24 cellular contexts compared by ENCODE assay signal in the genomic region with DNA sequence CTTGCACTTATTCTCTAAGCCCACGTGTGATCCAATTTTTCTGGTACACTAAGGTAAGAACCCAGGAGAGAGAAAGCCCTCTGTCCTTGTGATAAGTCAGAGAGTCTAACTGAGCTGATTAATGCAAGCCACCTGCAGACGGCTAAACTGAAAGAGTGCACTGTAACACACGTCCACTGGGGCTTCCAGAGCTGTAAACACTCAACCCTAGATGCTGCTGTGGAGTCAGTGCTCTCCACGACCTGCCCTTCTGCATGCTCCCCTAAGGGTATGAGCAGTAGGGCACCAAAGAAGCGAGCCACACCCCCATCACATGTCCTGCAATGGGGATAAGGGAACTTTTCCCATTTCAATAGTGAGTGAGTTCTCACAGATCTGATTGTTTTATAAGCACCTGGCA. TPM values are rescaled to one million over a fixed set of nuclear protein-coding genes. Genes with fewer than 3 reads are reported as not detected.
A peak's percentile ranks its signal among the peaks of the same experiment; 100 is the strongest.
DNase-seq lines count a peak whose midpoint lies in the region; ATAC-seq and TF ChIP-seq lines count a peak whose summit lies in the region.
"Had no signal": no experiment of that assay in that cellular context is flagged by ENCODE, and none has a peak within 500 bp of the region (broad histone marks: within the 10 kb centered on the region; RNA-seq: fewer than 3 reads in every experiment).

No MANE protein-coding gene starts in this region.

- H3K27ac ChIP-seq in OCI-LY7 (ENCODE audit: low read depth, low read length, poor library complexity, severe bottlenecking): no peak overlapping the region
- H3K27ac ChIP-seq in psoas muscle: peak overlapping the region; percentile 38
- H3K27ac ChIP-seq: A549; BLaER1 treated with 17β-estradiol and CSF1 and Interleukin-3, amounts not matched to agents 10 nM and 100 nM; Peyer's patch had no signal

- H3K4me1 ChIP-seq in OCI-LY7 (ENCODE audit: insufficient read depth, low read length, poor library complexity, severe bottlenecking) (peaks cover 3% of the 10 kb centered on the region), psoas muscle (peaks cover 8% of the 10 kb centered on the region)
- H3K4me1 ChIP-seq: A549; BLaER1 treated with 17β-estradiol and CSF1 and Interleukin-3, amounts not matched to agents 10 nM and 100 nM; Peyer's patch had no signal

- no peak for TF ChIP-seq CTCF in activated CD8-positive, alpha-beta T cell treated with anti-CD3 and anti-CD28 coated beads for 36 hours (IDR thresholded peaks at IDR 0.05)
- TF ChIP-seq CTCF in OCI-LY7 (conservative IDR thresholded peaks at IDR 0.05; ENCODE audit: low read length): no peak
- no peak for TF ChIP-seq CTCF in psoas muscle (IDR thresholded peaks at IDR 0.05)

- ATAC-seq in activated CD8-positive, alpha-beta T cell treated with anti-CD3 and anti-CD28 coated beads, Interleukin-2, amount 10 ng/mL, durations not matched to agents 7 days and 5 days: no peak
- ATAC-seq in activated CD8-positive, alpha-beta T cell treated with anti-CD3 and anti-CD28 coated beads for 36 hours: no peak
- ATAC-seq in HG02798 (IDR thresholded peaks at IDR 0.05; ENCODE audit: poor library complexity, unreplicated experiment) (peak; percentile 35), psoas muscle (peak in 2 of 4 donors; percentile 18 to 34), HG02884 (IDR thresholded peaks at IDR 0.05; ENCODE audit: unreplicated experiment) (no peak)
- ATAC-seq: A549, GM12878 had no signal

- 74 to 88% (median 82%) methylated on average over 5 of the region's 5 CpGs for WGBS in psoas muscle, 3 donors

- no peaks in the 10 kb centered on the region for H3K79me2 ChIP-seq in OCI-LY7 (ENCODE audit: insufficient read depth, low read depth, low read length)

- DNase-seq in activated CD8-positive, alpha-beta T cell treated with anti-CD3 and anti-CD28 coated beads, Interleukin-2, amount 10 ng/mL, durations not matched to agents 7 days and 5 days: peak; percentile 15
- no peak for DNase-seq in activated CD8-positive, alpha-beta T cell treated with anti-CD3 and anti-CD28 coated beads for 36 hours
- DNase-seq in OCI-LY7 (ENCODE audit: low spot score): peak; percentile 19
- DNase-seq in psoas muscle: no peak
- DNase-seq in DMS79 (lab: John Stamatoyannopoulos, UW): no peak
- DNase-seq in DMS79 treated with DMSO at 0.1 percent for 48 hours (lab: John Stamatoyannopoulos, UW): no peak
- DNase-seq: AML-193; CD4-positive, alpha-beta T cell; COR-L47; HCEC 1CT; Kasumi-1; NCI-H1105; NCI-H1436 treated with DMSO at 0.1 percent for 48 hours; NCI-H2029 treated with DMSO at 0.1 percent for 48 hours; NCI-H2171 treated with DMSO at 0.1 percent for 48 hours; NCI-H446 treated with DMSO at 0.1 percent for 48 hours; Peyer's patch; SHP77 treated with DMSO at 0.1 percent for 48 hours had no signal

- no peak overlapping the region for H3K4me2 ChIP-seq in OCI-LY7 (ENCODE audit: low read length)
- H3K4me2 ChIP-seq: A549; BLaER1 treated with 17β-estradiol and CSF1 and Interleukin-3, amounts not matched to agents 10 nM and 100 nM had no signal

- POLR2A ChIA-PET in activated CD8-positive, alpha-beta T cell treated with anti-CD3 and anti-CD28 coated beads, Interleukin-2, amount 10 ng/mL, durations not matched to agents 7 days and 5 days (lab: Charles Lee): no interaction called here
- POLR2A ChIA-PET in activated CD8-positive, alpha-beta T cell treated with anti-CD3 and anti-CD28 coated beads for 36 hours (lab: Charles Lee): no interaction called here
- POLR2A ChIA-PET in OCI-LY7 (lab: Charles Lee): interaction anchor here (1.0 to 1.8 kb wide), 4 partner anchors 13 to 139 kb away, joined by 3 to 4 read pairs (median 3); a partner anchor contains a TSS

- H4K20me1 ChIP-seq in OCI-LY7 (ENCODE audit: insufficient read depth, low read length): no peaks in the 10 kb centered on the region
- H4K20me1 ChIP-seq: BLaER1 treated with 17β-estradiol and CSF1 and Interleukin-3, amounts not matched to agents 10 nM and 100 nM had no signal

- H3K36me3 ChIP-seq in OCI-LY7 (ENCODE audit: insufficient read depth, low read length) (peaks cover 16% of the 10 kb centered on the region), psoas muscle (ENCODE audit: insufficient read depth in 1 of 2, low read depth in 1 of 2) (peaks cover 0 to 8% of the 10 kb centered on the region in 2 donors)
- H3K36me3 ChIP-seq: Peyer's patch had no signal

- no peaks in the 10 kb centered on the region for H3K9me3 Mint-ChIP-seq in activated CD8-positive, alpha-beta T cell treated with anti-CD3 and anti-CD28 coated beads, Interleukin-2, amount 10 ng/mL, durations not matched to agents 7 days and 5 days (ENCODE audit: insufficient read depth)
- peaks cover 7% of the 10 kb centered on the region for H3K9me3 Mint-ChIP-seq in activated CD8-positive, alpha-beta T cell treated with anti-CD3 and anti-CD28 coated beads for 36 hours
- H3K9me3 Mint-ChIP-seq: CD4-positive, alpha-beta T cell had no signal

- peaks cover 38% of the 10 kb centered on the region for H3K9me3 ChIP-seq in OCI-LY7 (ENCODE audit: low read length)
- H3K9me3 ChIP-seq in psoas muscle: no peaks in the 10 kb centered on the region
- H3K9me3 ChIP-seq: A549 had no signal

- no peak overlapping the region for H2AFZ ChIP-seq in OCI-LY7 (ENCODE audit: low read length)

- CTCF ChIA-PET in activated CD8-positive, alpha-beta T cell treated with anti-CD3 and anti-CD28 coated beads, Interleukin-2, amount 10 ng/mL, durations not matched to agents 7 days and 5 days (lab: Charles Lee): interaction anchor here (1.4 kb wide), 1 partner anchor 15 kb away, joined by 7 read pairs; no protein-coding TSS in a partner anchor
- CTCF ChIA-PET in activated CD8-positive, alpha-beta T cell treated with anti-CD3 and anti-CD28 coated beads for 36 hours (lab: Charles Lee): no interaction called here
- CTCF ChIA-PET in OCI-LY7 (lab: Charles Lee; ENCODE audit: unreplicated experiment): no interaction called here

- H3K36me3 Mint-ChIP-seq in activated CD8-positive, alpha-beta T cell treated with anti-CD3 and anti-CD28 coated beads, Interleukin-2, amount 10 ng/mL, durations not matched to agents 7 days and 5 days (ENCODE audit: low read depth): no peaks in the 10 kb centered on the region
- H3K36me3 Mint-ChIP-seq in activated CD8-positive, alpha-beta T cell treated with anti-CD3 and anti-CD28 coated beads for 36 hours (ENCODE audit: low read depth): peaks cover 3% of the 10 kb centered on the region

- no peaks in the 10 kb centered on the region for H3K9me2 ChIP-seq in OCI-LY7 (ENCODE audit: insufficient read depth, low read length)

- BruUV-seq in OCI-LY7 (replicated peaks; lab: Mats Ljungman, UMichigan): no TSS peak

- no peaks in the 10 kb centered on the region for H3K27me3 Mint-ChIP-seq in activated CD8-positive, alpha-beta T cell treated with anti-CD3 and anti-CD28 coated beads, Interleukin-2, amount 10 ng/mL, durations not matched to agents 7 days and 5 days (ENCODE audit: low read depth)
- no peaks in the 10 kb centered on the region for H3K27me3 Mint-ChIP-seq in activated CD8-positive, alpha-beta T cell treated with anti-CD3 and anti-CD28 coated beads for 36 hours
- H3K27me3 Mint-ChIP-seq: CD4-positive, alpha-beta T cell had no signal

- H3K4me3 ChIP-seq in OCI-LY7 (ENCODE audit: low read depth, low read length, poor library complexity, severe bottlenecking) (no peak overlapping the region), psoas muscle (no peak overlapping the region)
- H3K4me3 ChIP-seq: A549; BLaER1 treated with 17β-estradiol and CSF1 and Interleukin-3, amounts not matched to agents 10 nM and 100 nM; GM12878; Peyer's patch had no signal

- H3K27me3 ChIP-seq in psoas muscle (ENCODE audit: insufficient read depth in 3 of 3, low read length in 2 of 3): no peaks in the 10 kb centered on the region
- H3K27me3 ChIP-seq: BLaER1 treated with 17β-estradiol and CSF1 and Interleukin-3, amounts not matched to agents 10 nM and 100 nM; Peyer's patch had no signal

- no peaks in the 10 kb centered on the region for H3K4me1 Mint-ChIP-seq in activated CD8-positive, alpha-beta T cell treated with anti-CD3 and anti-CD28 coated beads, Interleukin-2, amount 10 ng/mL, durations not matched to agents 7 days and 5 days (ENCODE audit: low read depth)
- peaks cover 1% of the 10 kb centered on the region for H3K4me1 Mint-ChIP-seq in activated CD8-positive, alpha-beta T cell treated with anti-CD3 and anti-CD28 coated beads for 36 hours (ENCODE audit: low read depth)

- no peak overlapping the region for H3K4me3 Mint-ChIP-seq in activated CD8-positive, alpha-beta T cell treated with anti-CD3 and anti-CD28 coated beads, Interleukin-2, amount 10 ng/mL, durations not matched to agents 7 days and 5 days
- H3K4me3 Mint-ChIP-seq in activated CD8-positive, alpha-beta T cell treated with anti-CD3 and anti-CD28 coated beads for 36 hours: no peak overlapping the region
- H3K4me3 Mint-ChIP-seq: CD4-positive, alpha-beta T cell had no signal

- H3K27ac Mint-ChIP-seq in activated CD8-positive, alpha-beta T cell treated with anti-CD3 and anti-CD28 coated beads, Interleukin-2, amount 10 ng/mL, durations not matched to agents 7 days and 5 days: no peak overlapping the region
- H3K27ac Mint-ChIP-seq in activated CD8-positive, alpha-beta T cell treated with anti-CD3 and anti-CD28 coated beads for 36 hours: no peak overlapping the region
- H3K27ac Mint-ChIP-seq: CD4-positive, alpha-beta T cell had no signal

- intact Hi-C loops in activated CD8-positive, alpha-beta T cell treated with anti-CD3 and anti-CD28 coated beads for 36 hours (cut with micrococcal nuclease): no loop called here
- intact Hi-C loops in OCI-LY7 (cut with micrococcal nuclease; ENCODE audit: unreplicated experiment): no loop called here
- intact Hi-C loops in psoas muscle (cut with DNase I): loop anchor here in 1 of 2 donors (10.0 kb wide), 1 partner anchor 759 kb away; no protein-coding TSS in a partner anchor

RNA-seq across cellular contexts. Expression of a gene that starts 55.7 kb away (rescaled TPM):
- under 1 TPM; 0.37 to 0.65 TPM for total RNA-seq in activated CD8-positive, alpha-beta T cell treated with anti-CD3 and anti-CD28 coated beads, Interleukin-2, amount 10 ng/mL, durations not matched to agents 7 days and 5 days
- under 1 TPM; 0.11 to 0.22 TPM for total RNA-seq in activated CD8-positive, alpha-beta T cell treated with anti-CD3 and anti-CD28 coated beads for 36 hours
- total RNA-seq in OCI-LY7 (2014; rRNA removed; shearing (Covaris generic)): 7.3 and 7.9 TPM in 2 replicates
- total RNA-seq in OCI-LY7 (2022) (12.4 and 13.0 TPM in 2 replicates), psoas muscle (100 to 1,000 TPM; 128 to 230 (median 158) TPM)
- 10 to 100 TPM in 2 of 3 donors, 1 to 10 TPM in 1; 1.8 to 40.7 (median 32.1) TPM for polyA plus RNA-seq in psoas muscle
- total RNA-seq: HT-29 had no signal
- polyA plus RNA-seq: A549 had no signal

Comparison
In these comparisons a context has a peak if more than half of its experiments do, and no peak if none do; other contexts are left out.
1. DNase-seq: peak in activated CD8-positive, alpha-beta T cell treated with anti-CD3 and anti-CD28 coated beads, Interleukin-2, amount 10 ng/mL, durations not matched to agents 7 days and 5 days (single experiment) and OCI-LY7 (single experiment); none in activated CD8-positive, alpha-beta T cell treated with anti-CD3 and anti-CD28 coated beads for 36 hours (single experiment), psoas muscle (0 of 2), DMS79 (single experiment) and DMS79 treated with DMSO at 0.1 percent for 48 hours (single experiment).
2. RNA of a gene that starts 55.7 kb away (total RNA-seq): 128 to 230 TPM in psoas muscle; 7.3 to 13.0 TPM in OCI-LY7, 0.37 to 0.65 TPM in activated CD8-positive, alpha-beta T cell treated with anti-CD3 and anti-CD28 coated beads, Interleukin-2, amount 10 ng/mL, durations not matched to agents 7 days and 5 days and 0.11 to 0.22 TPM in activated CD8-positive, alpha-beta T cell treated with anti-CD3 and anti-CD28 coated beads for 36 hours; every median in the first group is over 4 times any median in the second.